Comparison of ENCODE assay signal across 1 cellular context in the genomic region with DNA sequence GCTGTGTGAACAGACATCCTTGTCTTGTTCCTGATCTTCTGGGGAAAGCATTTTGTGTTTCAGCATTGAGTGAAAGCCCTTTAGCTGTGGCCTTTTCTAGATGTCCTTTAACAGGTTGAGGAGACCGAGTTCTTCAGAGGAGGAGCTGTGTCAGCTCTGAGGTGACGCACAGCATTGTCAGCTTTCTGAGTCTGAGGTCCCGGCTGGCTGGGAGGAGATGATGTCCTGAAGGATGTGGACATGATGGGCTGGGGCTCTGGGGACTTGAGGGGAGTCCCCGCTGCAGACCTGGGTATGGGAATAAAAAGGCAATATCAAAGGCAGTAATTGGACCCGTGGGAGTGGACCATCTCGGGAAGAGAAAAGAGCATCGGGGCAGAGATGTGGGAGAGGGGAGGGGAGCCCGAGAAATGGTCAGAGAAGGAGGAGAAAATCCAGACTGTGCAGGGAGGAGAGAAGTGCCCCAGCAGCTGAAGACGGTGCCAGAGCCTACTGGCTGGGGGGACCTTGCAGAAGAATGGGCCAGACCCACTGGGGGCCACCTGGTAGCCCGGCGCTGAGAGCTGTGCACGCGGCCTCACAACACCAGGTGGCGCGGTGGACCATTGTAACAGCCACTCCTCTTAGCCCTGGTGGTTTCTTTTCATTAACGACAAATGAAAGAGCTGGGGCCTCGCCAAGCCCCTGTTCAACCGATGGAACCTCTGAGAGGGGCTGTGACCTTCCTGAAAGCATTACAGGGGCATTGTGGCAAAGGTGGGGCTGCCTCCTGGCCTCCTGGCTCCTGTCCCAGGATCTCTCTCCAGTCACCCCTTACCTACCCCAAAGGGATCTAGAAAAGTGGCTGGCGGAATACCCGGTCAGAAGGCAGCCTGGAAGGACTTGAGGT.
A peak's percentile ranks its signal among the peaks of the same experiment; 100 is the strongest.
TF ChIP-seq lines count a peak whose summit lies in the region.

No MANE protein-coding gene starts in this region.

TF ChIP-seq in HepG2, 621 proteins besides CTCF, POLR2A, EP300 and RAD21 (continued from another document and continues in another):
- TF ChIP-seq, protein P1, sequence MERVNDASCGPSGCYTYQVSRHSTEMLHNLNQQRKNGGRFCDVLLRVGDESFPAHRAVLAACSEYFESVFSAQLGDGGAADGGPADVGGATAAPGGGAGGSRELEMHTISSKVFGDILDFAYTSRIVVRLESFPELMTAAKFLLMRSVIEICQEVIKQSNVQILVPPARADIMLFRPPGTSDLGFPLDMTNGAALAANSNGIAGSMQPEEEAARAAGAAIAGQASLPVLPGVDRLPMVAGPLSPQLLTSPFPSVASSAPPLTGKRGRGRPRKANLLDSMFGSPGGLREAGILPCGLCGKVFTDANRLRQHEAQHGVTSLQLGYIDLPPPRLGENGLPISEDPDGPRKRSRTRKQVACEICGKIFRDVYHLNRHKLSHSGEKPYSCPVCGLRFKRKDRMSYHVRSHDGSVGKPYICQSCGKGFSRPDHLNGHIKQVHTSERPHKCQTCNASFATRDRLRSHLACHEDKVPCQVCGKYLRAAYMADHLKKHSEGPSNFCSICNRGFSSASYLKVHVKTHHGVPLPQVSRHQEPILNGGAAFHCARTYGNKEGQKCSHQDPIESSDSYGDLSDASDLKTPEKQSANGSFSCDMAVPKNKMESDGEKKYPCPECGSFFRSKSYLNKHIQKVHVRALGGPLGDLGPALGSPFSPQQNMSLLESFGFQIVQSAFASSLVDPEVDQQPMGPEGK (CRISPR knock-in tag; IDR thresholded peaks at IDR 0.05): peak; percentile 86
- TF ChIP-seq NCOA1 (CRISPR knock-in tag; IDR thresholded peaks at IDR 0.05) (no peak), NPAS2 (CRISPR knock-in tag; IDR thresholded peaks at IDR 0.05; ENCODE audit: borderline replicate concordance) (no peak), TARDBP (CRISPR knock-in tag; IDR thresholded peaks at IDR 0.05) (no peak), ZNF800 (CRISPR knock-in tag; IDR thresholded peaks at IDR 0.05) (no peak), PAF1 (CRISPR knock-in tag; IDR thresholded peaks at IDR 0.05) (no peak), SMAD9 (CRISPR knock-in tag; IDR thresholded peaks at IDR 0.05) (no peak), MLLT10 (CRISPR knock-in tag; IDR thresholded peaks at IDR 0.05) (no peak), ZNF704 (CRISPR knock-in tag; IDR thresholded peaks at IDR 0.05; ENCODE audit: borderline replicate concordance) (no peak), MATR3 (CRISPR knock-in tag; IDR thresholded peaks at IDR 0.05) (no peak), GLI4 (CRISPR knock-in tag; IDR thresholded peaks at IDR 0.05; ENCODE audit: borderline replicate concordance) (no peak), ZNF703 (CRISPR knock-in tag; IDR thresholded peaks at IDR 0.05; ENCODE audit: borderline replicate concordance) (no peak), CHD2 (IDR thresholded peaks at IDR 0.05; ENCODE audit: low read depth, low read length) (no peak), ZSCAN22 (CRISPR knock-in tag; IDR thresholded peaks at IDR 0.05) (no peak), NFYB (CRISPR knock-in tag; IDR thresholded peaks at IDR 0.05) (no peak), ISX (CRISPR knock-in tag; conservative IDR thresholded peaks at IDR 0.05) (no peak), HES4 (CRISPR knock-in tag; IDR thresholded peaks at IDR 0.05; ENCODE audit: borderline replicate concordance) (no peak), PRDM10 (CRISPR knock-in tag; IDR thresholded peaks at IDR 0.05; ENCODE audit: low read depth) (no peak), ZNF251 (CRISPR knock-in tag; IDR thresholded peaks at IDR 0.05) (no peak), ZNF562 (CRISPR knock-in tag; IDR thresholded peaks at IDR 0.05; ENCODE audit: borderline replicate concordance) (no peak), JDP2 (CRISPR knock-in tag; IDR thresholded peaks at IDR 0.05; ENCODE audit: borderline replicate concordance) (no peak), SNAPC2 (CRISPR knock-in tag; IDR thresholded peaks at IDR 0.05) (no peak), BRD4 (CRISPR knock-in tag; IDR thresholded peaks at IDR 0.05) (no peak), ZNF660 (CRISPR knock-in tag; IDR thresholded peaks at IDR 0.05; ENCODE audit: borderline replicate concordance, low read depth) (no peak), SALL1 (CRISPR knock-in tag; IDR thresholded peaks at IDR 0.05) (peak; percentile 55), IKZF4 (CRISPR knock-in tag; IDR thresholded peaks at IDR 0.05; ENCODE audit: borderline replicate concordance, low read depth, not compliant biosample characterization) (no peak), ZNF850 (CRISPR knock-in tag; conservative IDR thresholded peaks at IDR 0.05) (no peak), PCBP1 (IDR thresholded peaks at IDR 0.05; ENCODE audit: borderline replicate concordance, low read depth, low read length) (no peak), ZC3H4 (CRISPR knock-in tag; IDR thresholded peaks at IDR 0.05; ENCODE audit: borderline replicate concordance) (no peak), ATRX (CRISPR knock-in tag; IDR thresholded peaks at IDR 0.05; ENCODE audit: borderline replicate concordance) (no peak), MEIS1 (CRISPR knock-in tag; IDR thresholded peaks at IDR 0.05; ENCODE audit: borderline replicate concordance) (no peak; the same call in 1 of the 2 replicates)
- TF ChIP-seq, protein P2, sequence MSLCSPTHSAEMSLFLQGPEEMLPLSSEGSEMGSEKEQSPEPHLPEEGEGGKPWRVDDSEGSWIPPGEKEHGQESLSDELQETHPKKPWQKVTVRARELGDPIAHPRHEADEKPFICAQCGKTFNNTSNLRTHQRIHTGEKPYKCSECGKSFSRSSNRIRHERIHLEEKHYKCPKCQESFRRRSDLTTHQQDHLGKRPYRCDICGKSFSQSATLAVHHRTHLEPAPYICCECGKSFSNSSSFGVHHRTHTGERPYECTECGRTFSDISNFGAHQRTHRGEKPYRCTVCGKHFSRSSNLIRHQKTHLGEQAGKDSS (CRISPR knock-in tag; IDR thresholded peaks at IDR 0.05; ENCODE audit: borderline replicate concordance, low read depth): no peak
- TF ChIP-seq, protein P3, sequence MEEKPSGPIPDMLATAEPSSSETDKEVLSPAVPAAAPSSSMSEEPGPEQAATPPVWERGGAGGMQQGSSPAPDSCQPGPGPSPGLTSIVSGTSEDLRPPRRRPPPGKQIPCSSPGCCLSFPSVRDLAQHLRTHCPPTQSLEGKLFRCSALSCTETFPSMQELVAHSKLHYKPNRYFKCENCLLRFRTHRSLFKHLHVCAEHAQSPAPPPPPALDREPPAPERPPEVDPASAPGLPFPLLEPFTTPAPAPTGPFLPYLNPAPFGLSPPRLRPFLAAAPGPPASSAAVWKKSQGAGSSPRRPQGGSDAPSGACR (CRISPR knock-in tag; IDR thresholded peaks at IDR 0.05): peak; percentile 18; the same call in 1 of the 2 replicates
- TF ChIP-seq, protein P4, sequence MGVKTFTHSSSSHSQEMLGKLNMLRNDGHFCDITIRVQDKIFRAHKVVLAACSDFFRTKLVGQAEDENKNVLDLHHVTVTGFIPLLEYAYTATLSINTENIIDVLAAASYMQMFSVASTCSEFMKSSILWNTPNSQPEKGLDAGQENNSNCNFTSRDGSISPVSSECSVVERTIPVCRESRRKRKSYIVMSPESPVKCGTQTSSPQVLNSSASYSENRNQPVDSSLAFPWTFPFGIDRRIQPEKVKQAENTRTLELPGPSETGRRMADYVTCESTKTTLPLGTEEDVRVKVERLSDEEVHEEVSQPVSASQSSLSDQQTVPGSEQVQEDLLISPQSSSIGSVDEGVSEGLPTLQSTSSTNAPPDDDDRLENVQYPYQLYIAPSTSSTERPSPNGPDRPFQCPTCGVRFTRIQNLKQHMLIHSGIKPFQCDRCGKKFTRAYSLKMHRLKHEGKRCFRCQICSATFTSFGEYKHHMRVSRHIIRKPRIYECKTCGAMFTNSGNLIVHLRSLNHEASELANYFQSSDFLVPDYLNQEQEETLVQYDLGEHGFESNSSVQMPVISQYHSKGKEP (CRISPR knock-in tag; IDR thresholded peaks at IDR 0.05): 0 out of 2 replicates have a peak, but pooled peaks have one; percentile 43
- TF ChIP-seq, protein P5, sequence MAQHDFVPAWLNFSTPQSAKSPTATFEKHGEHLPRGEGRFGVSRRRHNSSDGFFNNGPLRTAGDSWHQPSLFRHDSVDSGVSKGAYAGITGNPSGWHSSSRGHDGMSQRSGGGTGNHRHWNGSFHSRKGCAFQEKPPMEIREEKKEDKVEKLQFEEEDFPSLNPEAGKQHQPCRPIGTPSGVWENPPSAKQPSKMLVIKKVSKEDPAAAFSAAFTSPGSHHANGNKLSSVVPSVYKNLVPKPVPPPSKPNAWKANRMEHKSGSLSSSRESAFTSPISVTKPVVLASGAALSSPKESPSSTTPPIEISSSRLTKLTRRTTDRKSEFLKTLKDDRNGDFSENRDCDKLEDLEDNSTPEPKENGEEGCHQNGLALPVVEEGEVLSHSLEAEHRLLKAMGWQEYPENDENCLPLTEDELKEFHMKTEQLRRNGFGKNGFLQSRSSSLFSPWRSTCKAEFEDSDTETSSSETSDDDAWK (CRISPR knock-in tag; IDR thresholded peaks at IDR 0.05): no peak
- TF ChIP-seq, protein P6, sequence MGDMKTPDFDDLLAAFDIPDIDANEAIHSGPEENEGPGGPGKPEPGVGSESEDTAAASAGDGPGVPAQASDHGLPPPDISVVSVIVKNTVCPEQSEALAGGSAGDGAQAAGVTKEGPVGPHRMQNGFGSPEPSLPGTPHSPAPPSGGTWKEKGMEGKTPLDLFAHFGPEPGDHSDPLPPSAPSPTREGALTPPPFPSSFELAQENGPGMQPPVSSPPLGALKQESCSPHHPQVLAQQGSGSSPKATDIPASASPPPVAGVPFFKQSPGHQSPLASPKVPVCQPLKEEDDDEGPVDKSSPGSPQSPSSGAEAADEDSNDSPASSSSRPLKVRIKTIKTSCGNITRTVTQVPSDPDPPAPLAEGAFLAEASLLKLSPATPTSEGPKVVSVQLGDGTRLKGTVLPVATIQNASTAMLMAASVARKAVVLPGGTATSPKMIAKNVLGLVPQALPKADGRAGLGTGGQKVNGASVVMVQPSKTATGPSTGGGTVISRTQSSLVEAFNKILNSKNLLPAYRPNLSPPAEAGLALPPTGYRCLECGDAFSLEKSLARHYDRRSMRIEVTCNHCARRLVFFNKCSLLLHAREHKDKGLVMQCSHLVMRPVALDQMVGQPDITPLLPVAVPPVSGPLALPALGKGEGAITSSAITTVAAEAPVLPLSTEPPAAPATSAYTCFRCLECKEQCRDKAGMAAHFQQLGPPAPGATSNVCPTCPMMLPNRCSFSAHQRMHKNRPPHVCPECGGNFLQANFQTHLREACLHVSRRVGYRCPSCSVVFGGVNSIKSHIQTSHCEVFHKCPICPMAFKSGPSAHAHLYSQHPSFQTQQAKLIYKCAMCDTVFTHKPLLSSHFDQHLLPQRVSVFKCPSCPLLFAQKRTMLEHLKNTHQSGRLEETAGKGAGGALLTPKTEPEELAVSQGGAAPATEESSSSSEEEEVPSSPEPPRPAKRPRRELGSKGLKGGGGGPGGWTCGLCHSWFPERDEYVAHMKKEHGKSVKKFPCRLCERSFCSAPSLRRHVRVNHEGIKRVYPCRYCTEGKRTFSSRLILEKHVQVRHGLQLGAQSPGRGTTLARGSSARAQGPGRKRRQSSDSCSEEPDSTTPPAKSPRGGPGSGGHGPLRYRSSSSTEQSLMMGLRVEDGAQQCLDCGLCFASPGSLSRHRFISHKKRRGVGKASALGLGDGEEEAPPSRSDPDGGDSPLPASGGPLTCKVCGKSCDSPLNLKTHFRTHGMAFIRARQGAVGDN (CRISPR knock-in tag; IDR thresholded peaks at IDR 0.05): peak; percentile 47
